ENCODE assay signal across 18 cellular contexts in genomic region chr17:57016764-57017116, GRCh38. TPM values are rescaled to one million over a fixed set of nuclear protein-coding genes. Genes with fewer than 3 reads are reported as not detected.
DNase-seq lines count a peak whose midpoint lies in the region; ATAC-seq and TF ChIP-seq lines count a peak whose summit lies in the region.
"Had no signal": no experiment of that assay in that cellular context is flagged by ENCODE, and none has a peak within 500 bp of the region (broad histone marks: within the 10 kb centered on the region; RNA-seq: fewer than 3 reads in every experiment).

No MANE protein-coding gene starts in this region.

- H3K56ac ChIP-seq in mesendoderm (ENCODE audit: low read length), result no peak overlapping the region

- no peaks in the 10 kb centered on the region for H3K79me1 ChIP-seq in mesendoderm (ENCODE audit: low read length)

- CTCF ChIA-PET in activated CD4-positive, alpha-beta memory T cell treated with anti-CD3 and anti-CD28 coated beads, Interleukin-2, amount 10 ng/mL, durations not matched to agents 7 days and 5 days (lab: Charles Lee), result no interaction called here
- CTCF ChIA-PET in CD8-positive, alpha-beta T cell (lab: Charles Lee), result no interaction called here

- H3K27me3 Mint-ChIP-seq in chondrocyte (ENCODE audit: low read depth), result peaks cover 2% of the 10 kb centered on the region
- H3K27me3 Mint-ChIP-seq in activated CD4-positive, alpha-beta memory T cell treated with anti-CD3 and anti-CD28 coated beads, Interleukin-2, amount 10 ng/mL, durations not matched to agents 7 days and 5 days, result peaks cover 20% of the 10 kb centered on the region
- peaks cover 12% of the 10 kb centered on the region for H3K27me3 Mint-ChIP-seq in CD8-positive, alpha-beta T cell (ENCODE audit: low read depth)

- H3K4ac ChIP-seq in mesendoderm (ENCODE audit: low read depth, low read length), result no peak overlapping the region

- H3K36me3 ChIP-seq in mesendoderm (ENCODE audit: control insufficient read depth, insufficient read depth, low read length), result no peaks in the 10 kb centered on the region
- no peaks in the 10 kb centered on the region for H3K36me3 ChIP-seq in CD8-positive, alpha-beta T cell (ENCODE audit: insufficient read depth, low read length)
- H3K36me3 ChIP-seq: tibial nerve had no signal

- H3K4me1 ChIP-seq in mesendoderm (ENCODE audit: control insufficient read depth, low read depth, low read length), result peaks cover 10% of the 10 kb centered on the region
- no peaks in the 10 kb centered on the region for H3K4me1 ChIP-seq in CD8-positive, alpha-beta T cell (ENCODE audit: insufficient read depth, low read length)
- H3K4me1 ChIP-seq: tibial nerve had no signal

- no peak overlapping the region for H3K4me3 ChIP-seq in mesendoderm (ENCODE audit: low read length)
- H3K4me3 ChIP-seq in CD8-positive, alpha-beta T cell (ENCODE audit: low read depth, low read length), result no peak overlapping the region
- H3K4me3 ChIP-seq: tibial nerve had no signal

- POLR2A ChIA-PET in activated CD4-positive, alpha-beta memory T cell treated with anti-CD3 and anti-CD28 coated beads, Interleukin-2, amount 10 ng/mL, durations not matched to agents 7 days and 5 days (lab: Charles Lee), result no interaction called here
- POLR2A ChIA-PET in CD8-positive, alpha-beta T cell (lab: Charles Lee), result no interaction called here

- H3K27ac Mint-ChIP-seq in chondrocyte (ENCODE audit: unreplicated experiment), result peak overlapping the region; percentile 45
- H3K27ac Mint-ChIP-seq in activated CD4-positive, alpha-beta memory T cell treated with anti-CD3 and anti-CD28 coated beads, Interleukin-2, amount 10 ng/mL, durations not matched to agents 7 days and 5 days, result no peak overlapping the region
- H3K27ac Mint-ChIP-seq in CD8-positive, alpha-beta T cell, result no peak overlapping the region
- H3K27ac Mint-ChIP-seq: activated CD8-positive, alpha-beta T cell treated with anti-CD3 and anti-CD28 coated beads, Interleukin-2, amount 10 ng/mL, durations not matched to agents 7 days and 5 days; natural killer cell had no signal

- no peak overlapping the region for H3K27ac ChIP-seq in mesendoderm (ENCODE audit: low read depth, low read length)
- no peak overlapping the region for H3K27ac ChIP-seq in CD8-positive, alpha-beta T cell (ENCODE audit: low read depth, low read length)
- H3K27ac ChIP-seq: tibial nerve had no signal

- H3K9ac ChIP-seq in mesendoderm (ENCODE audit: low read length), result no peak overlapping the region

- H3K4me1 Mint-ChIP-seq in chondrocyte (ENCODE audit: low read depth), result peaks cover 12% of the 10 kb centered on the region
- no peaks in the 10 kb centered on the region for H3K4me1 Mint-ChIP-seq in activated CD4-positive, alpha-beta memory T cell treated with anti-CD3 and anti-CD28 coated beads, Interleukin-2, amount 10 ng/mL, durations not matched to agents 7 days and 5 days
- H3K4me1 Mint-ChIP-seq in CD8-positive, alpha-beta T cell (ENCODE audit: low read depth), result no peaks in the 10 kb centered on the region
- H3K4me1 Mint-ChIP-seq: natural killer cell had no signal

- no peaks in the 10 kb centered on the region for H3K79me2 ChIP-seq in mesendoderm (ENCODE audit: control insufficient read depth, insufficient read depth, low read length)

- intact Hi-C loops in CD8-positive, alpha-beta T cell (cut with DNase I, micrococcal nuclease), result no loop called here

- H3K27me3 ChIP-seq in mesendoderm (ENCODE audit: insufficient read depth, low read length, poor library complexity), result no peaks in the 10 kb centered on the region
- H3K27me3 ChIP-seq in CD8-positive, alpha-beta T cell (ENCODE audit: insufficient read depth, low read length), result no peaks in the 10 kb centered on the region
- H3K27me3 ChIP-seq: tibial nerve had no signal

- DNase-seq in ELF-1 (ENCODE audit: low read depth, low spot score) (peak; percentile 29), M059J (ENCODE audit: low read depth) (peak; percentile 87), chondrocyte (ENCODE audit: low spot score) (no peak), mesendoderm (peak; percentile 38), midbrain (lab: John Stamatoyannopoulos, UW) (no peak)
- no peak for DNase-seq in activated CD4-positive, alpha-beta memory T cell treated with anti-CD3 and anti-CD28 coated beads, Interleukin-2, amount 10 ng/mL, durations not matched to agents 7 days and 5 days
- no peak for DNase-seq in CD8-positive, alpha-beta T cell
- DNase-seq: activated CD8-positive, alpha-beta T cell treated with anti-CD3 and anti-CD28 coated beads, Interleukin-2, amount 10 ng/mL, durations not matched to agents 7 days and 5 days; activated effector memory CD4-positive, alpha-beta T cell treated with Interleukin-2 at 50 U/mL for 16 hours; AML-193; DMS 273 treated with DMSO at 0.1 percent for 48 hours; left colon; natural killer cell; NCI-H146; NCI-H510A; stimulated activated CD4-positive, alpha-beta T cell treated with anti-CD3 and anti-CD28 coated beads, Interleukin-1b, Interleukin-23, amount 100 ng/mL, for 48 hours had no signal

- H3K9me3 Mint-ChIP-seq in chondrocyte (ENCODE audit: low read depth), result no peaks in the 10 kb centered on the region
- H3K9me3 Mint-ChIP-seq in activated CD4-positive, alpha-beta memory T cell treated with anti-CD3 and anti-CD28 coated beads, Interleukin-2, amount 10 ng/mL, durations not matched to agents 7 days and 5 days, result no peaks in the 10 kb centered on the region
- H3K9me3 Mint-ChIP-seq in CD8-positive, alpha-beta T cell, result no peaks in the 10 kb centered on the region
- H3K9me3 Mint-ChIP-seq: natural killer cell had no signal

- no peak overlapping the region for H2BK15ac ChIP-seq in mesendoderm (replicated peaks; ENCODE audit: low read depth)

- H3K23ac ChIP-seq in mesendoderm (ENCODE audit: low read length), result no peak overlapping the region

- no peak overlapping the region for H2AK5ac ChIP-seq in mesendoderm (ENCODE audit: low read length)

- H3K36me3 Mint-ChIP-seq in chondrocyte (ENCODE audit: low read depth), result no peaks in the 10 kb centered on the region
- no peaks in the 10 kb centered on the region for H3K36me3 Mint-ChIP-seq in activated CD4-positive, alpha-beta memory T cell treated with anti-CD3 and anti-CD28 coated beads, Interleukin-2, amount 10 ng/mL, durations not matched to agents 7 days and 5 days (ENCODE audit: low read depth)
- no peaks in the 10 kb centered on the region for H3K36me3 Mint-ChIP-seq in CD8-positive, alpha-beta T cell
- H3K36me3 Mint-ChIP-seq: natural killer cell had no signal

- no peak overlapping the region for H3K4me3 Mint-ChIP-seq in chondrocyte (ENCODE audit: unreplicated experiment)
- H3K4me3 Mint-ChIP-seq in activated CD4-positive, alpha-beta memory T cell treated with anti-CD3 and anti-CD28 coated beads, Interleukin-2, amount 10 ng/mL, durations not matched to agents 7 days and 5 days, result no peak overlapping the region
- H3K4me3 Mint-ChIP-seq in CD8-positive, alpha-beta T cell, result no peak overlapping the region
- H3K4me3 Mint-ChIP-seq: activated CD8-positive, alpha-beta T cell treated with anti-CD3 and anti-CD28 coated beads, Interleukin-2, amount 10 ng/mL, durations not matched to agents 7 days and 5 days; natural killer cell had no signal

- no peak overlapping the region for H4K8ac ChIP-seq in mesendoderm (ENCODE audit: low read depth, low read length)

- no peak overlapping the region for H3K4me2 ChIP-seq in mesendoderm (ENCODE audit: low read length)

- no peak for TF ChIP-seq CTCF in chondrocyte (IDR thresholded peaks at IDR 0.05)
- TF ChIP-seq CTCF in CD8-positive, alpha-beta T cell (IDR thresholded peaks at IDR 0.05), result no peak

- H3K9me3 ChIP-seq in CD8-positive, alpha-beta T cell (ENCODE audit: low read length), result no peaks in the 10 kb centered on the region
- H3K9me3 ChIP-seq: tibial nerve had no signal

- H2BK5ac ChIP-seq in mesendoderm (ENCODE audit: low read length), result no peak overlapping the region

- no CpG with 5 or more reads among the region's 3 CpGs for WGBS in mesendoderm (ENCODE audit: extremely low coverage, insufficient coverage, low lambda C conversion rate)

- H2BK120ac ChIP-seq in mesendoderm (ENCODE audit: low read depth, low read length), result no peak overlapping the region

- peak overlapping the region; percentile 44 for H3K18ac ChIP-seq in mesendoderm (ENCODE audit: low read length)

- no peak for ATAC-seq in GM21786 (IDR thresholded peaks at IDR 0.05; ENCODE audit: unreplicated experiment)
- ATAC-seq in CD8-positive, alpha-beta T cell, result no peak
- ATAC-seq: activated CD8-positive, alpha-beta T cell treated with anti-CD3 and anti-CD28 coated beads, Interleukin-2, amount 10 ng/mL, durations not matched to agents 7 days and 5 days; left colon; natural killer cell had no signal

- H4K5ac ChIP-seq in mesendoderm (ENCODE audit: low read length), result no peak overlapping the region

RNA-seq across cellular contexts. Expression of gene SCPEP1, which starts 38.8 kb away (rescaled TPM):
- total RNA-seq in M059J (2014; rRNA removed; shearing (Covaris generic)), result 95.9 and 99.5 TPM in 2 replicates
- total RNA-seq in chondrocyte, result 44.3 to 67.0 TPM (median 50.8 TPM) in 3 replicates
- polyA plus RNA-seq in mesendoderm (2013, experiment 1 of 2), result 18.8 TPM
- 18.8 TPM for polyA plus RNA-seq in mesendoderm (2013, experiment 2 of 2)
- total RNA-seq in activated CD4-positive, alpha-beta memory T cell treated with anti-CD3 and anti-CD28 coated beads, Interleukin-2, amount 10 ng/mL, durations not matched to agents 7 days and 5 days, result 10 to 100 TPM; 25.0 to 27.1 TPM
- total RNA-seq in CD8-positive, alpha-beta T cell, result 10 to 100 TPM; 22.9 to 28.4 TPM

RNA-seq across cellular contexts. Expression of gene COIL, which starts 55.9 kb away (rescaled TPM):
- total RNA-seq in M059J (2014; rRNA removed; shearing (Covaris generic)), result 14.1 and 17.8 TPM in 2 replicates
- total RNA-seq in chondrocyte, result 11.2 to 13.4 TPM (median 12.2 TPM) in 3 replicates
- 23.6 TPM for polyA plus RNA-seq in mesendoderm (2013, experiment 1 of 2)
- 23.2 TPM for polyA plus RNA-seq in mesendoderm (2013, experiment 2 of 2)
- 10 to 100 TPM; 16.2 to 17.2 TPM for total RNA-seq in activated CD4-positive, alpha-beta memory T cell treated with anti-CD3 and anti-CD28 coated beads, Interleukin-2, amount 10 ng/mL, durations not matched to agents 7 days and 5 days
- 10 to 100 TPM; 24.1 to 24.3 TPM for total RNA-seq in CD8-positive, alpha-beta T cell

Comparison
In these comparisons a context has a peak if more than half of its experiments do, and no peak if none do; other contexts are left out.
1. DNase-seq: peak in ELF-1 (single experiment), M059J (single experiment) and mesendoderm (single experiment); none in chondrocyte (single experiment), activated CD4-positive, alpha-beta memory T cell treated with anti-CD3 and anti-CD28 coated beads, Interleukin-2, amount 10 ng/mL, durations not matched to agents 7 days and 5 days (single experiment), midbrain (single experiment) and CD8-positive, alpha-beta T cell (0 of 7).